ENCODE assay signal across 1 cellular context in genomic region chr17:56604691-56605090, GRCh38.
TF ChIP-seq lines count a peak whose summit lies in the region.

No MANE protein-coding gene starts in this region.

TF ChIP-seq in HepG2, 621 proteins besides CTCF, POLR2A, EP300 and RAD21 (continued from another document):
- TF ChIP-seq ZNF784 (CRISPR knock-in tag; IDR thresholded peaks at IDR 0.05; ENCODE audit: borderline replicate concordance) (no peak), RNF219 (CRISPR knock-in tag; IDR thresholded peaks at IDR 0.05) (no peak), HNRNPH1 (optimal IDR thresholded peaks at IDR 0.05; ENCODE audit: low read depth, low read length) (no peak), DRAP1 (CRISPR knock-in tag; IDR thresholded peaks at IDR 0.05) (no peak), HIVEP1 (CRISPR knock-in tag; IDR thresholded peaks at IDR 0.05) (no peak), SNRNP70 (IDR thresholded peaks at IDR 0.05; ENCODE audit: low read depth, low read length) (no peak), KLF9 (CRISPR knock-in tag; IDR thresholded peaks at IDR 0.05; ENCODE audit: low read depth) (no peak)
